Comparison of ENCODE assay signal across 26 cellular contexts in genomic region chr7:20993693-20994092, GRCh38.
DNase-seq lines count a peak whose midpoint lies in the region; ATAC-seq, FAIRE-seq and TF ChIP-seq lines count a peak whose summit lies in the region.
"Had no signal": no experiment of that assay in that cellular context is flagged by ENCODE, and none has a peak within 500 bp of the region (broad histone marks: within the 10 kb centered on the region; RNA-seq: fewer than 3 reads in every experiment).

No MANE protein-coding gene starts in this region.

- CTCF ChIA-PET in WTC11 (lab: Charles Lee), result no interaction called here
- CTCF ChIA-PET in CD8-positive, alpha-beta memory T cell (lab: Charles Lee), result no interaction called here

- intact Hi-C loops in kidney (cut with DNase I), result no loop called here

- FAIRE-seq in G401.6 (lab: Jason Lieb, UNC) (peak; percentile 89), colon (lab: Jason Lieb, UNC) (peak; percentile 18), kidney (lab: Jason Lieb, UNC) (peak; percentile 77)
- FAIRE-seq: A549, GM12891, GM19239 had no signal

- H3K9me2 ChIP-seq in GM23338 (ENCODE audit: insufficient read depth), result no peaks in the 10 kb centered on the region

- H3K36me3 Mint-ChIP-seq in WTC11 (peaks cover 26% of the 10 kb centered on the region), GM23338 (ENCODE audit: low read depth) (peaks cover 19% of the 10 kb centered on the region; the same call in 2 of the 3 replicates)
- H3K36me3 Mint-ChIP-seq in CD8-positive, alpha-beta memory T cell, result no peaks in the 10 kb centered on the region
- H3K36me3 Mint-ChIP-seq: CD8-positive, alpha-beta T cell had no signal

- no peak overlapping the region for H3K4me3 Mint-ChIP-seq in WTC11
- no peak overlapping the region for H3K4me3 Mint-ChIP-seq in GM23338
- H3K4me3 Mint-ChIP-seq in CD8-positive, alpha-beta memory T cell, result no peak overlapping the region
- H3K4me3 Mint-ChIP-seq: B cell; CD4-positive, alpha-beta T cell; CD8-positive, alpha-beta T cell had no signal

- peaks cover 21% of the 10 kb centered on the region for H3K9me3 Mint-ChIP-seq in WTC11
- H3K9me3 Mint-ChIP-seq in GM23338, result peaks cover 17% of the 10 kb centered on the region; the same call in 2 of the 3 replicates
- H3K9me3 Mint-ChIP-seq in CD8-positive, alpha-beta memory T cell, result peaks cover 0 to 3% (median 0%) of the 10 kb centered on the region in 5 donors

- no peak overlapping the region for H3K4me2 ChIP-seq in GM23338
- H3K4me2 ChIP-seq: A549; BLaER1 treated with 17β-estradiol and CSF1 and Interleukin-3, amounts not matched to agents 10 nM and 100 nM had no signal

- ATAC-seq in WTC11, result no peak
- no peak for ATAC-seq in GM21381 (IDR thresholded peaks at IDR 0.05; ENCODE audit: unreplicated experiment)
- no peak for ATAC-seq in GM23338
- ATAC-seq: A549; CD8-positive, alpha-beta T cell had no signal

- H3K9me3 ChIP-seq in kidney (ENCODE audit: control insufficient read depth in 1 of 2, low read length in 2 of 2), result no peaks in the 10 kb centered on the region
- no peaks in the 10 kb centered on the region for H3K9me3 ChIP-seq in CD8-positive, alpha-beta memory T cell (ENCODE audit: low read length)
- H3K9me3 ChIP-seq: A549 had no signal

- H3K4me1 Mint-ChIP-seq in WTC11 (peaks cover 9% of the 10 kb centered on the region), GM23338 (peaks cover 5% of the 10 kb centered on the region; the same call in 1 of the 3 replicates)
- no peaks in the 10 kb centered on the region for H3K4me1 Mint-ChIP-seq in CD8-positive, alpha-beta memory T cell
- H3K4me1 Mint-ChIP-seq: B cell had no signal

- H3K9ac ChIP-seq in kidney (ENCODE audit: low read length in 2 of 2), result no peak overlapping the region
- H3K9ac ChIP-seq: BLaER1 treated with 17β-estradiol and CSF1 and Interleukin-3, amounts not matched to agents 10 nM and 100 nM had no signal

- no peak overlapping the region for H2AFZ ChIP-seq in GM23338

- H3K79me2 ChIP-seq in GM23338 (replicated peaks; ENCODE audit: insufficient read depth), result no peaks in the 10 kb centered on the region

- H3K4me3 ChIP-seq in kidney (ENCODE audit: low read length in 2 of 2) (no peak overlapping the region), GM23338 (no peak overlapping the region)
- no peak overlapping the region for H3K4me3 ChIP-seq in CD8-positive, alpha-beta memory T cell (ENCODE audit: low read length)
- H3K4me3 ChIP-seq: A549; BLaER1 treated with 17β-estradiol and CSF1 and Interleukin-3, amounts not matched to agents 10 nM and 100 nM had no signal

- POLR2A ChIA-PET in WTC11 (lab: Charles Lee), result interaction anchor here (0.7 kb wide), 1 partner anchor 17 kb away, joined by 4 read pairs; no protein-coding TSS in a partner anchor
- POLR2A ChIA-PET in CD8-positive, alpha-beta memory T cell (lab: Charles Lee), result no interaction called here

- TF ChIP-seq CTCF in WTC11 (IDR thresholded peaks at IDR 0.05), result no peak
- no peak for TF ChIP-seq CTCF in kidney (IDR thresholded peaks at IDR 0.05; ENCODE audit: borderline replicate concordance, extremely low read depth, insufficient read depth)
- no peak for TF ChIP-seq CTCF in GM23338 (conservative IDR thresholded peaks at IDR 0.05; ENCODE audit: low read depth in 2 of 2)

- DNase-seq in WTC11 (ENCODE audit: low spot score), result no peak
- DNase-seq in kidney, result no peak
- no peak for DNase-seq in hepatic stellate cell (ENCODE audit: low spot score)
- no peak for DNase-seq in GM23338 (ENCODE audit: low spot score)
- no peak for DNase-seq in CD8-positive, alpha-beta memory T cell
- DNase-seq: 8988T; AML-193; CD4-positive, alpha-beta T cell; CD8-positive, alpha-beta T cell; COR-L47; DMS 273 treated with DMSO at 0.1 percent for 48 hours; DMS153; DMS53; DMS79; DND-41; EL; GF-D8 had no signal

- H4K20me1 ChIP-seq in GM23338 (replicated peaks; ENCODE audit: insufficient read depth), result no peaks in the 10 kb centered on the region
- H4K20me1 ChIP-seq: BLaER1 treated with 17β-estradiol and CSF1 and Interleukin-3, amounts not matched to agents 10 nM and 100 nM had no signal

- H3K27ac ChIP-seq in kidney (ENCODE audit: low read depth in 2 of 2, low read length in 2 of 2) (no peak overlapping the region), GM23338 (ENCODE audit: low read depth) (no peak overlapping the region)
- no peak overlapping the region for H3K27ac ChIP-seq in CD8-positive, alpha-beta memory T cell (ENCODE audit: low read depth, low read length)
- H3K27ac ChIP-seq: A549; BLaER1 treated with 17β-estradiol and CSF1 and Interleukin-3, amounts not matched to agents 10 nM and 100 nM; C4-2B had no signal

- no peaks in the 10 kb centered on the region for H3F3A ChIP-seq in GM23338 (replicated peaks; ENCODE audit: low read depth)

- no peaks in the 10 kb centered on the region for H3K4me1 ChIP-seq in kidney (ENCODE audit: control insufficient read depth in 1 of 2, insufficient read depth in 1 of 2, low read depth in 1 of 2, low read length in 2 of 2)
- H3K4me1 ChIP-seq in GM23338 (ENCODE audit: insufficient read depth), result no peaks in the 10 kb centered on the region
- no peaks in the 10 kb centered on the region for H3K4me1 ChIP-seq in CD8-positive, alpha-beta memory T cell (ENCODE audit: insufficient read depth, low read length)
- H3K4me1 ChIP-seq: A549 had no signal

- no peaks in the 10 kb centered on the region for H3K27me3 ChIP-seq in GM23338 (ENCODE audit: insufficient read depth)
- H3K27me3 ChIP-seq in CD8-positive, alpha-beta memory T cell (ENCODE audit: insufficient read depth, low read length, poor library complexity, severe bottlenecking), result no peaks in the 10 kb centered on the region
- H3K27me3 ChIP-seq: BLaER1 treated with 17β-estradiol and CSF1 and Interleukin-3, amounts not matched to agents 10 nM and 100 nM had no signal

- H3K36me3 ChIP-seq in kidney (ENCODE audit: control insufficient read depth in 1 of 2, insufficient read depth in 2 of 2, low read length in 2 of 2) (no peaks in the 10 kb centered on the region), GM23338 (ENCODE audit: insufficient read depth) (no peaks in the 10 kb centered on the region)
- no peaks in the 10 kb centered on the region for H3K36me3 ChIP-seq in CD8-positive, alpha-beta memory T cell (ENCODE audit: insufficient read depth, low read length)
- H3K36me3 ChIP-seq: BLaER1 treated with 17β-estradiol and CSF1 and Interleukin-3, amounts not matched to agents 10 nM and 100 nM had no signal

- H3K27ac Mint-ChIP-seq in WTC11 (no peak overlapping the region), GM23338 (no peak overlapping the region)
- H3K27ac Mint-ChIP-seq in CD8-positive, alpha-beta memory T cell, result no peak overlapping the region
- H3K27ac Mint-ChIP-seq: B cell; CD4-positive, alpha-beta T cell; CD8-positive, alpha-beta T cell had no signal

- H3K27me3 Mint-ChIP-seq in WTC11 (ENCODE audit: low read depth), result no peaks in the 10 kb centered on the region
- peaks cover 3% of the 10 kb centered on the region for H3K27me3 Mint-ChIP-seq in GM23338 (ENCODE audit: insufficient read depth, low read depth, poor library complexity)
- peaks cover 0 to 2% of the 10 kb centered on the region in 2 donors for H3K27me3 Mint-ChIP-seq in CD8-positive, alpha-beta memory T cell
- H3K27me3 Mint-ChIP-seq: B cell; CD4-positive, alpha-beta T cell had no signal

TF ChIP-seq in WTC11, 78 proteins besides CTCF, POLR2A, EP300 and RAD21:
- TF ChIP-seq ATF2 (CRISPR knock-in tag; IDR thresholded peaks at IDR 0.05; ENCODE audit: borderline replicate concordance, low read depth) (no peak), HMGA2 (CRISPR knock-in tag; IDR thresholded peaks at IDR 0.05) (peak; percentile 86)
